9 cellular contexts compared by ENCODE assay signal in the genomic region with DNA sequence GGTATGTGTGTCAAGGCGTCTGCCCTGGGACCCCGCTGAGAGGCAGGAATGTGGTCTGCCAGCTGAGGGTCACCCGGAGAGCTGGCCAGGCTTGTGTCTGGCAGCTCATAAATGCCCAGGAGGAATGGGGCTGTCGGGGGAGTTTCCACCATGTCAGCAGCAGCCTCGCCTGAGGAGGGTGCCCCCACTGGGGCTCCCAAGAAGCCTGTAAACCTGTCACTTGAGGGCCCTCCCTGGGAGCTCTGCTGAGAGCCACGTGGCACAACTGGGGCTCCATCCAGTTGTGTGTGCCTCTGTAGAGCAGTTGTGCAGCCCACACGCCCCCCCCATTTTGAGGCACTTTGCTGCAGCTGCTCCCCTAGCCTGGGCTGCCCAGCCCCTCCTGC.
"Had no signal": no experiment of that assay in that cellular context is flagged by ENCODE, and none has a peak within 500 bp of the region (broad histone marks: within the 10 kb centered on the region; RNA-seq: fewer than 3 reads in every experiment).

No MANE protein-coding gene starts in this region.

- DNase-seq: activated CD4-positive, alpha-beta T cell treated with anti-CD3 and anti-CD28 coated beads for 4 hours; left cardiac atrium; naive thymus-derived CD8-positive, alpha-beta T cell had no signal

- H3K4me1 ChIP-seq: right atrium auricular region had no signal

- H3K9me3 ChIP-seq: right atrium auricular region, thoracic aorta had no signal

- H3K36me3 Mint-ChIP-seq: naive thymus-derived CD8-positive, alpha-beta T cell had no signal

- H3K27ac Mint-ChIP-seq: activated CD4-positive, alpha-beta memory T cell treated with anti-CD3 and anti-CD28 coated beads, Interleukin-2, amount 10 ng/mL, durations not matched to agents 7 days and 5 days; activated T-cell treated with anti-CD3 and anti-CD28 coated beads, Interleukin-2, amount 50 U/mL, for 24 hours had no signal

- H3K27ac ChIP-seq: right atrium auricular region, thoracic aorta had no signal

- H3K4me3 Mint-ChIP-seq: activated CD4-positive, alpha-beta memory T cell treated with anti-CD3 and anti-CD28 coated beads, Interleukin-2, amount 10 ng/mL, durations not matched to agents 7 days and 5 days; activated T-cell treated with anti-CD3 and anti-CD28 coated beads, Interleukin-2, amount 50 U/mL, for 24 hours; naive thymus-derived CD8-positive, alpha-beta T cell had no signal

- H3K9me3 Mint-ChIP-seq: activated CD4-positive, alpha-beta memory T cell treated with anti-CD3 and anti-CD28 coated beads, Interleukin-2, amount 10 ng/mL, durations not matched to agents 7 days and 5 days; activated T-cell treated with anti-CD3 and anti-CD28 coated beads, Interleukin-2, amount 50 U/mL, for 24 hours had no signal

- H3K36me3 ChIP-seq: right atrium auricular region, thoracic aorta had no signal

- ATAC-seq: naive thymus-derived CD8-positive, alpha-beta T cell had no signal

- H3K4me3 ChIP-seq: lung, right atrium auricular region, smooth muscle cell, thoracic aorta had no signal

- H3K4me1 Mint-ChIP-seq: activated CD4-positive, alpha-beta memory T cell treated with anti-CD3 and anti-CD28 coated beads, Interleukin-2, amount 10 ng/mL, durations not matched to agents 7 days and 5 days; naive thymus-derived CD8-positive, alpha-beta T cell had no signal

- H3K4me2 ChIP-seq: smooth muscle cell had no signal

- H3K27me3 ChIP-seq: right atrium auricular region had no signal
